In the genomic region with DNA sequence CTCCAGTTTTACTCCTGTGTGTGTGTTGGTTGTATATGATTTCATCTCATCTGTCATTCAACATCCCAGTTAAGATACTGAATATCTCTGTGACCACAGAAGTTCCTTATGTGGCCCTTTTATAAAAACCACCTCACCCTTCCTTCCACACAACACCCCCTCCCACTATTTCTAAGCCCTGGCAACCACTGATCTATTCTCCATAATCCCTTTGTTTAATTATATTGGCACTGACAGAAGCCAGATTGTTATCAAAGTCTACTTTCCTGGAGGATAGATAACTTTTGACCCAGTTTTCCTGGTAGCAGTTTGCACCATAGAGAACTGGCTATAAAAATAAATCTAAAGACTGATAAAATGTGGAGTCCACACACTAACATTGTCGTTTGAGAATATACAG, we compare ENCODE assay signal across 27 cellular contexts.
"Had no signal": no experiment of that assay in that cellular context is flagged by ENCODE, and none has a peak within 500 bp of the region (broad histone marks: within the 10 kb centered on the region; RNA-seq: fewer than 3 reads in every experiment).

No MANE protein-coding gene starts in this region.

- H3K9me3 Mint-ChIP-seq: nephron progenitor cell; stimulated activated naive CD8-positive, alpha-beta T cell treated with anti-CD3 and anti-CD28 coated beads, Interleukin-15, Interleukin-2, amounts not matched to agents 100 ng/mL and 50 ng/mL, for 24 hours had no signal

- H3K9ac ChIP-seq: parathyroid adenoma had no signal

- H3K27me3 Mint-ChIP-seq: natural killer cell treated with Interleukin-12 subunit alpha and Interleukin-12 subunit beta and Interleukin-15 and Interleukin-18, amount 100 ng/mL, for 72 hours; progenitor cell of endocrine pancreas; stimulated activated naive B cell treated with anti-CD40 and anti-IgM and Interleukin-4, amounts not matched to agents 10 μg/mL and 1 μg/mL and 100 μg/mL, for 72 hours; stimulated activated naive CD8-positive, alpha-beta T cell treated with anti-CD3 and anti-CD28 coated beads, Interleukin-15, Interleukin-2, amounts not matched to agents 100 ng/mL and 50 ng/mL, for 24 hours had no signal

- H3K36me3 Mint-ChIP-seq: stimulated activated effector memory CD8-positive, alpha-beta T cell treated with anti-CD3 and anti-CD28 coated beads, Interleukin-12 subunit alpha, Interleukin-12 subunit beta, amount 100 ng/mL, for 72 hours; stimulated activated naive B cell treated with anti-CD40 and anti-IgM and Interleukin-4, amounts not matched to agents 10 μg/mL and 1 μg/mL and 100 μg/mL, for 72 hours had no signal

- H3K4me1 Mint-ChIP-seq: nephron progenitor cell; neural crest cell; stimulated activated effector memory CD8-positive, alpha-beta T cell treated with anti-CD3 and anti-CD28 coated beads, Interleukin-12 subunit alpha, Interleukin-12 subunit beta, amount 100 ng/mL, for 72 hours; stimulated activated naive B cell treated with anti-CD40 and anti-IgM and Interleukin-4, amounts not matched to agents 10 μg/mL and 1 μg/mL and 100 μg/mL, for 72 hours had no signal

- H3K27ac Mint-ChIP-seq: natural killer cell treated with Interleukin-12 subunit alpha and Interleukin-12 subunit beta and Interleukin-15 and Interleukin-18, amount 100 ng/mL, for 72 hours; nephron progenitor cell; progenitor cell of endocrine pancreas; stimulated activated effector memory CD8-positive, alpha-beta T cell treated with anti-CD3 and anti-CD28 coated beads, Interleukin-12 subunit alpha, Interleukin-12 subunit beta, amount 100 ng/mL, for 72 hours; stimulated activated naive B cell treated with anti-CD40 and anti-IgM and Interleukin-4, amounts not matched to agents 10 μg/mL and 1 μg/mL and 100 μg/mL, for 72 hours; stimulated activated naive CD8-positive, alpha-beta T cell treated with anti-CD3 and anti-CD28 coated beads, Interleukin-15, Interleukin-2, amounts not matched to agents 100 ng/mL and 50 ng/mL, for 24 hours had no signal

- H3K27me3 ChIP-seq: ovary, right lobe of liver, sigmoid colon, stomach, thyroid gland, tibial nerve, upper lobe of left lung, vagina had no signal

- H3K79me2 ChIP-seq: parathyroid adenoma had no signal

- H2AFZ ChIP-seq: parathyroid adenoma had no signal

- H3K27ac ChIP-seq: ovary, parathyroid adenoma, psoas muscle, right lobe of liver, sigmoid colon, stomach, thoracic aorta, thyroid gland, tibial nerve, upper lobe of left lung, vagina had no signal

- H3K36me3 ChIP-seq: ovary, right lobe of liver, sigmoid colon, stomach, thoracic aorta, thyroid gland, tibial nerve, upper lobe of left lung, vagina had no signal

- DNase-seq: nephron progenitor cell; occipital lobe; ovary; psoas muscle; right cardiac atrium; right lobe of liver; sigmoid colon; small intestine; stimulated activated CD4-positive, alpha-beta T cell treated with anti-CD3 and anti-CD28 coated beads, Interleukin-15, amount 100 ng/mL, for 24 hours; stimulated activated CD4-positive, alpha-beta T cell treated with anti-CD3 and anti-CD28 coated beads, Interleukin-2, amount 100 ng/mL, for 24 hours; stimulated activated CD4-positive, alpha-beta T cell treated with anti-CD3 and anti-CD28 coated beads, Interleukin-2, amount 100 ng/mL, for 48 hours; stimulated activated CD4-positive, alpha-beta T cell treated with anti-CD3 and anti-CD28 coated beads, Interleukin-4, amount 100 ng/mL, for 24 hours; stimulated activated naive B cell treated with anti-CD40 and anti-IgM and Interleukin-4, amounts not matched to agents 10 μg/mL and 1 μg/mL and 100 μg/mL, for 72 hours; stimulated activated naive CD4-positive, alpha-beta T cell treated with Interleukin-2 at 50 U/mL for 16 hours; stomach; thyroid gland; trophoblast cell; upper lobe of left lung had no signal

- H3K9me3 ChIP-seq: ovary, psoas muscle, right lobe of liver, sigmoid colon, stomach, thoracic aorta, thyroid gland, tibial nerve, upper lobe of left lung, vagina had no signal

- H3K4me1 ChIP-seq: parathyroid adenoma, psoas muscle, right lobe of liver, sigmoid colon, stomach, thyroid gland, tibial nerve, upper lobe of left lung, vagina had no signal

- H3K4me3 ChIP-seq: ovary, psoas muscle, right lobe of liver, sigmoid colon, stomach, thoracic aorta, thyroid gland, tibial nerve, upper lobe of left lung, vagina had no signal

- ATAC-seq: natural killer cell treated with Interleukin-12 subunit alpha and Interleukin-12 subunit beta and Interleukin-15 and Interleukin-18, amount 100 ng/mL, for 72 hours; psoas muscle; right cardiac atrium; right lobe of liver; stimulated activated effector memory CD8-positive, alpha-beta T cell treated with anti-CD3 and anti-CD28 coated beads, Interleukin-12 subunit alpha, Interleukin-12 subunit beta, amount 100 ng/mL, for 72 hours; stimulated activated naive B cell treated with anti-CD40 and anti-IgM and Interleukin-4, amounts not matched to agents 10 μg/mL and 1 μg/mL and 100 μg/mL, for 72 hours had no signal

- H3K4me3 Mint-ChIP-seq: natural killer cell treated with Interleukin-12 subunit alpha and Interleukin-12 subunit beta and Interleukin-15 and Interleukin-18, amount 100 ng/mL, for 72 hours; nephron progenitor cell; neural crest cell; stimulated activated effector memory CD8-positive, alpha-beta T cell treated with anti-CD3 and anti-CD28 coated beads, Interleukin-12 subunit alpha, Interleukin-12 subunit beta, amount 100 ng/mL, for 72 hours; stimulated activated naive B cell treated with anti-CD40 and anti-IgM and Interleukin-4, amounts not matched to agents 10 μg/mL and 1 μg/mL and 100 μg/mL, for 72 hours; stimulated activated naive CD8-positive, alpha-beta T cell treated with anti-CD3 and anti-CD28 coated beads, Interleukin-15, Interleukin-2, amounts not matched to agents 100 ng/mL and 50 ng/mL, for 24 hours had no signal
